Comparison of ENCODE assay signal across 1 cellular context in genomic region chrX:24668111-24668510, GRCh38.
TF ChIP-seq lines count a peak whose summit lies in the region.

No MANE protein-coding gene starts in this region.

TF ChIP-seq in endothelial cell of umbilical vein, 7 proteins besides CTCF, POLR2A, EP300 and RAD21:
- TF ChIP-seq MAX (IDR thresholded peaks at IDR 0.05; ENCODE audit: insufficient read depth, insufficient read length) (no peak), POLR2AphosphoS5 (IDR thresholded peaks at IDR 0.05; ENCODE audit: insufficient read depth, low read depth, low read length) (no peak), JUN (IDR thresholded peaks at IDR 0.05; ENCODE audit: borderline replicate concordance, insufficient read depth, insufficient read length, low read depth) (no peak), FOS (IDR thresholded peaks at IDR 0.05; ENCODE audit: borderline replicate concordance, insufficient read depth, low read length) (no peak), GATA2 (IDR thresholded peaks at IDR 0.05; ENCODE audit: insufficient read depth, insufficient read length, low read depth, low read length) (no peak), EZH2 (IDR thresholded peaks at IDR 0.05; ENCODE audit: borderline replicate concordance, low read depth, low read length, severe bottlenecking) (no peak), MYC (IDR thresholded peaks at IDR 0.05; ENCODE audit: low read depth, low read length) (no peak)
TF ChIP-seq in endothelial cell of umbilical vein: peak in this region for 0.
